9 cellular contexts compared by ENCODE assay signal in genomic region chr7:44213872-44214595, GRCh38. TPM values are rescaled to one million over a fixed set of nuclear protein-coding genes. Genes with fewer than 3 reads are reported as not detected.
DNase-seq lines count a peak whose midpoint lies in the region; ATAC-seq, FAIRE-seq and TF ChIP-seq lines count a peak whose summit lies in the region.
"Had no signal": no experiment of that assay in that cellular context is flagged by ENCODE, and none has a peak within 500 bp of the region (broad histone marks: within the 10 kb centered on the region; RNA-seq: fewer than 3 reads in every experiment).

No MANE protein-coding gene starts in this region.

- no peak overlapping the region for H2AFZ ChIP-seq in keratinocyte (ENCODE audit: control insufficient read depth, low read length)

- H3K36me3 Mint-ChIP-seq in activated naive CD8-positive, alpha-beta T cell treated with anti-CD3 and anti-CD28 coated beads for 36 hours: peaks cover 4% of the 10 kb centered on the region

- H3K79me2 ChIP-seq in keratinocyte (ENCODE audit: control insufficient read depth, insufficient read depth, low read length): no peaks in the 10 kb centered on the region

- ATAC-seq in HG02798 (IDR thresholded peaks at IDR 0.05; ENCODE audit: poor library complexity, unreplicated experiment) (no peak), GM21825 (IDR thresholded peaks at IDR 0.05; ENCODE audit: unreplicated experiment) (no peak)

- no peaks in the 10 kb centered on the region for H3K4me1 ChIP-seq in keratinocyte (ENCODE audit: control insufficient read depth, extremely low read depth, insufficient read depth, low read length)

- H3K4me2 ChIP-seq in keratinocyte (ENCODE audit: control insufficient read depth, extremely low read depth, insufficient read depth, low read depth, low read length): no peak overlapping the region

- dilution Hi-C loops in keratinocyte (cut with MboI; ENCODE audit: extremely low pct_ligation_motif_present, low sequenced_read_pairs): no loop called here

- no peak overlapping the region for H3K27ac ChIP-seq in keratinocyte (ENCODE audit: control insufficient read depth, insufficient read depth, low read length)
- H3K27ac ChIP-seq: epithelial cell of prostate had no signal

- H3K27ac Mint-ChIP-seq in activated naive CD8-positive, alpha-beta T cell treated with anti-CD3 and anti-CD28 coated beads for 36 hours: peak overlapping the region; percentile 51

- peak; percentile 13 for FAIRE-seq in keratinocyte (lab: Jason Lieb, UNC)

- H4K20me1 ChIP-seq in keratinocyte (ENCODE audit: control insufficient read depth, extremely low read depth, insufficient read depth, low read length): peaks cover 2% of the 10 kb centered on the region

- H3K9me3 ChIP-seq in keratinocyte (ENCODE audit: control insufficient read depth, low read depth, low read length): no peaks in the 10 kb centered on the region

- DNase-seq in AG20443 (ENCODE audit: low spot score) (peak; percentile 58), GM19240 (ENCODE audit: insufficient read length, low spot score) (peak; percentile 58), NCI-H2196 treated with DMSO at 0.1 percent for 48 hours (lab: John Stamatoyannopoulos, UW; ENCODE audit: unreplicated experiment) (peak; percentile 65), keratinocyte (ENCODE audit: low read depth, low spot score) (no peak), mucosa of gallbladder (ENCODE audit: low spot score) (no peak)
- DNase-seq in activated naive CD8-positive, alpha-beta T cell treated with anti-CD3 and anti-CD28 coated beads for 36 hours: no peak

- H3K36me3 ChIP-seq in keratinocyte (ENCODE audit: control insufficient read depth in 2 of 2, extremely low read depth in 1 of 2, insufficient read depth in 2 of 2, low read length in 2 of 2): peaks cover 18 to 34% of the 10 kb centered on the region in 2 experiments

- H3K9me3 Mint-ChIP-seq in activated naive CD8-positive, alpha-beta T cell treated with anti-CD3 and anti-CD28 coated beads for 36 hours: no peaks in the 10 kb centered on the region

- no peak overlapping the region for H3K4me3 Mint-ChIP-seq in activated naive CD8-positive, alpha-beta T cell treated with anti-CD3 and anti-CD28 coated beads for 36 hours

- no peaks in the 10 kb centered on the region for H3K27me3 ChIP-seq in keratinocyte (ENCODE audit: control insufficient read depth, extremely low read depth, insufficient read depth, low read length)

- H3K9ac ChIP-seq in keratinocyte (ENCODE audit: control insufficient read depth, extremely low read depth, insufficient read depth, low read length): no peak overlapping the region

- no peaks in the 10 kb centered on the region for H3K27me3 Mint-ChIP-seq in activated naive CD8-positive, alpha-beta T cell treated with anti-CD3 and anti-CD28 coated beads for 36 hours

- TF ChIP-seq CTCF in keratinocyte (optimal IDR thresholded peaks at IDR 0.05 in 1 of 3, IDR thresholded peaks at IDR 0.05 in 1 of 3, conservative IDR thresholded peaks at IDR 0.05 in 1 of 3; ENCODE audit: extremely low read depth in 1 of 3, insufficient read depth in 2 of 3, low read length in 3 of 3): peak; percentile 50 to 55 (median 54)

- H3K4me3 ChIP-seq in keratinocyte (ENCODE audit: control insufficient read depth in 2 of 3, extremely low read depth in 1 of 3, insufficient read depth in 2 of 3, low read depth in 1 of 3, low read length in 3 of 3): no peak overlapping the region

- H3K4me1 Mint-ChIP-seq in activated naive CD8-positive, alpha-beta T cell treated with anti-CD3 and anti-CD28 coated beads for 36 hours: no peaks in the 10 kb centered on the region

- H3K9me1 ChIP-seq in keratinocyte (ENCODE audit: control insufficient read depth, extremely low read depth, insufficient read depth, low read length): no peaks in the 10 kb centered on the region

RNA-seq across cellular contexts. Expression of gene YKT6, which starts 13.3 kb away (rescaled TPM):
- 10 to 100 TPM; 74.9 to 75.9 TPM for total RNA-seq in activated naive CD8-positive, alpha-beta T cell treated with anti-CD3 and anti-CD28 coated beads for 36 hours
- polyA plus RNA-seq in keratinocyte: 139 to 192 TPM (median 148 TPM) in 3 replicates
- 50.6 TPM for polyA plus RNA-seq in keratinocyte (2011; ENCODE audit: low read depth)
- polyA plus RNA-seq in keratinocyte (2011; cell fraction: cytosol; rRNA removed): 149 and 154 TPM in 2 replicates
- 113 and 122 TPM in 2 replicates for polyA plus RNA-seq in keratinocyte (2011; cell fraction: nucleus; rRNA removed)
- polyA plus RNA-seq in keratinocyte (2012; ENCODE audit: low replicate concordance): 73.7 and 135 TPM in 2 replicates
- polyA minus RNA-seq in keratinocyte: 115 to 176 TPM (median 150 TPM) in 3 replicates
- polyA minus RNA-seq in keratinocyte (2011; cell fraction: cytosol; rRNA and poly(A)+ RNA removed): 109 TPM
- 40.9 and 56.7 TPM in 2 replicates for polyA minus RNA-seq in keratinocyte (2011; cell fraction: nucleus; rRNA and poly(A)+ RNA removed)
- 58.6 TPM for total RNA-seq in mucosa of gallbladder

RNA-seq across cellular contexts. Expression of gene GCK, which starts 24.8 kb away (rescaled TPM):
- total RNA-seq in activated naive CD8-positive, alpha-beta T cell treated with anti-CD3 and anti-CD28 coated beads for 36 hours: 1 to 10 TPM; 2.5 to 3.7 TPM
- 0.03 TPM in 1 of 3 replicates, not detected in the others for polyA plus RNA-seq in keratinocyte
- polyA plus RNA-seq in keratinocyte (2011; ENCODE audit: low read depth): not detected
- not detected in 2 replicates for polyA plus RNA-seq in keratinocyte (2011; cell fraction: cytosol; rRNA removed)
- polyA plus RNA-seq in keratinocyte (2011; cell fraction: nucleus; rRNA removed): not detected in 2 replicates
- not detected in 2 replicates for polyA plus RNA-seq in keratinocyte (2012; ENCODE audit: low replicate concordance)
- polyA minus RNA-seq in keratinocyte: not detected in 3 replicates
- not detected for polyA minus RNA-seq in keratinocyte (2011; cell fraction: cytosol; rRNA and poly(A)+ RNA removed)
- not detected in 2 replicates for polyA minus RNA-seq in keratinocyte (2011; cell fraction: nucleus; rRNA and poly(A)+ RNA removed)
- total RNA-seq in mucosa of gallbladder: 0.95 TPM

Comparison
In these comparisons a context has a peak if more than half of its experiments do, and no peak if none do; other contexts are left out.
1. DNase-seq: peak in AG20443 (single experiment), GM19240 (single experiment) and NCI-H2196 treated with DMSO at 0.1 percent for 48 hours (single experiment); none in activated naive CD8-positive, alpha-beta T cell treated with anti-CD3 and anti-CD28 coated beads for 36 hours (single experiment), keratinocyte (single experiment) and mucosa of gallbladder (single experiment).